In the genomic region with DNA sequence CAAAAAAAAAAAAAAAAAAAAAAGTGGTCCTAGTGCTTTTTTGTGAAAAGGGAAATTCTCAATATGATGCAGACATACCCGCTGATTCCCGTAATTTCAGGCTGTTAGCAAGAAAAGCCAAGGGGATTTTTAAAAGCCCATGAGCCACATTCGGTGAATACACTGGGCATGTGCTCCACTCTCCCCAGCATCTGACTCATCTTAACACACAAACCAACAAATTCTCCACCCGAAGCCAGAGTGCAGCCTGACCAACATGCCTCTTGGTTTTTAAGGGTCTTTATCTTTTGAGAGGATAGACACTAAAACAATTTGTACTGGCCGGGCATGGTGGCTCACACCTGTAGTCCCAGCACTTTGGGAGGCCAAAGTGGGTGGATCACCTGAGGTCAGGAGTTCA, we compare ENCODE assay signal across 15 cellular contexts. TPM values are rescaled to one million over a fixed set of nuclear protein-coding genes. Genes with fewer than 3 reads are reported as not detected.
DNase-seq lines count a peak whose midpoint lies in the region; ATAC-seq and TF ChIP-seq lines count a peak whose summit lies in the region.
"Had no signal": no experiment of that assay in that cellular context is flagged by ENCODE, and none has a peak within 500 bp of the region (broad histone marks: within the 10 kb centered on the region; RNA-seq: fewer than 3 reads in every experiment).

No MANE protein-coding gene starts in this region.

- H3K27me3 ChIP-seq in esophagus muscularis mucosa: peaks cover 0 to 5% (median 0%) of the 10 kb centered on the region in 4 donors
- no peaks in the 10 kb centered on the region for H3K27me3 ChIP-seq in ovary
- H3K27me3 ChIP-seq: transverse colon had no signal

- H3K4me1 ChIP-seq in esophagus muscularis mucosa (peaks cover 0 to 6% (median 5%) of the 10 kb centered on the region in 4 donors), ovary (ENCODE audit: insufficient read depth) (peaks cover 4% of the 10 kb centered on the region)
- H3K4me1 ChIP-seq: lower lobe of right lung had no signal

- intact Hi-C loops in esophagus muscularis mucosa (cut with DNase I) (no loop called here), ovary (cut with DNase I) (no loop called here)

- DNase-seq in activated naive CD8-positive, alpha-beta T cell treated with anti-CD3 and anti-CD28 coated beads, Interleukin-2, amount 50 U/mL, for 24 hours: peak; percentile 25
- DNase-seq in activated naive CD8-positive, alpha-beta T cell treated with anti-CD3 and anti-CD28 coated beads for 36 hours: no peak
- DNase-seq in M059J (ENCODE audit: low read depth) (peak; percentile 72), esophagus muscularis mucosa (ENCODE audit: extremely low spot score) (peak; percentile 19), DMS53 (lab: John Stamatoyannopoulos, UW) (no peak), ovary (no peak), globus pallidus (ENCODE audit: low spot score) (no peak)
- peak; percentile 30 for DNase-seq in stimulated activated naive CD8-positive, alpha-beta T cell treated with anti-CD3 and anti-CD28 coated beads, Interleukin-15, Interleukin-2, amounts not matched to agents 100 U/mL and 50 U/mL, for 24 hours
- DNase-seq: activated gamma-delta T cell treated with Interleukin-2 at 50 U/mL for 16 hours, foreskin fibroblast, lower lobe of right lung, NCI-H1105, nephron progenitor cell, T-helper 9 cell, transverse colon had no signal

- H3K27ac ChIP-seq in esophagus muscularis mucosa (replicated peaks in 1 of 4) (no peak overlapping the region), ovary (no peak overlapping the region)
- H3K27ac ChIP-seq: lower lobe of right lung, transverse colon had no signal

- H3K4me3 ChIP-seq in esophagus muscularis mucosa (no peak overlapping the region), ovary (no peak overlapping the region)
- H3K4me3 ChIP-seq: lower lobe of right lung, transverse colon had no signal

- ATAC-seq in activated naive CD8-positive, alpha-beta T cell treated with anti-CD3 and anti-CD28 coated beads, Interleukin-2, amount 50 U/mL, for 24 hours: peak; percentile 75
- ATAC-seq in stimulated activated naive CD8-positive, alpha-beta T cell treated with anti-CD3 and anti-CD28 coated beads, Interleukin-15, Interleukin-2, amounts not matched to agents 100 U/mL and 50 U/mL, for 24 hours: peak; percentile 78
- ATAC-seq: lower lobe of right lung had no signal

- no peak for TF ChIP-seq CTCF in esophagus muscularis mucosa (IDR thresholded peaks at IDR 0.05)
- TF ChIP-seq CTCF in ovary (IDR thresholded peaks at IDR 0.05): no peak

- WGBS in esophagus muscularis mucosa: 76% methylated on average over 5 of the region's 5 CpGs
- 61 to 84% (median 70%) methylated on average over 5 of the region's 5 CpGs for WGBS in ovary, 3 donors

- H3K27ac Mint-ChIP-seq in activated naive CD8-positive, alpha-beta T cell treated with anti-CD3 and anti-CD28 coated beads, Interleukin-2, amount 50 U/mL, for 24 hours: peak overlapping the region; percentile 77
- H3K27ac Mint-ChIP-seq in activated naive CD8-positive, alpha-beta T cell treated with anti-CD3 and anti-CD28 coated beads for 36 hours: no peak overlapping the region
- H3K27ac Mint-ChIP-seq: nephron progenitor cell had no signal

- H3K27me3 Mint-ChIP-seq in activated naive CD8-positive, alpha-beta T cell treated with anti-CD3 and anti-CD28 coated beads, Interleukin-2, amount 50 U/mL, for 24 hours: no peaks in the 10 kb centered on the region
- no peaks in the 10 kb centered on the region for H3K27me3 Mint-ChIP-seq in activated naive CD8-positive, alpha-beta T cell treated with anti-CD3 and anti-CD28 coated beads for 36 hours

- H3K4me1 Mint-ChIP-seq in activated naive CD8-positive, alpha-beta T cell treated with anti-CD3 and anti-CD28 coated beads, Interleukin-2, amount 50 U/mL, for 24 hours: peaks cover 57% of the 10 kb centered on the region
- H3K4me1 Mint-ChIP-seq in activated naive CD8-positive, alpha-beta T cell treated with anti-CD3 and anti-CD28 coated beads for 36 hours: peaks cover 36% of the 10 kb centered on the region

- H3K36me3 Mint-ChIP-seq in activated naive CD8-positive, alpha-beta T cell treated with anti-CD3 and anti-CD28 coated beads, Interleukin-2, amount 50 U/mL, for 24 hours (ENCODE audit: low read depth): no peaks in the 10 kb centered on the region
- no peaks in the 10 kb centered on the region for H3K36me3 Mint-ChIP-seq in activated naive CD8-positive, alpha-beta T cell treated with anti-CD3 and anti-CD28 coated beads for 36 hours

- TF ChIP-seq EP300 in esophagus muscularis mucosa (IDR thresholded peaks at IDR 0.05) (no peak), ovary (IDR thresholded peaks at IDR 0.05) (no peak)

- H3K4me3 Mint-ChIP-seq in activated naive CD8-positive, alpha-beta T cell treated with anti-CD3 and anti-CD28 coated beads, Interleukin-2, amount 50 U/mL, for 24 hours: no peak overlapping the region
- no peak overlapping the region for H3K4me3 Mint-ChIP-seq in activated naive CD8-positive, alpha-beta T cell treated with anti-CD3 and anti-CD28 coated beads for 36 hours
- H3K4me3 Mint-ChIP-seq: nephron progenitor cell had no signal

- no peaks in the 10 kb centered on the region for H3K9me3 Mint-ChIP-seq in activated naive CD8-positive, alpha-beta T cell treated with anti-CD3 and anti-CD28 coated beads, Interleukin-2, amount 50 U/mL, for 24 hours
- H3K9me3 Mint-ChIP-seq in activated naive CD8-positive, alpha-beta T cell treated with anti-CD3 and anti-CD28 coated beads for 36 hours: no peaks in the 10 kb centered on the region
- H3K9me3 Mint-ChIP-seq: nephron progenitor cell had no signal

- no peak for TF ChIP-seq POLR2A in esophagus muscularis mucosa (IDR thresholded peaks at IDR 0.05; ENCODE audit: low read depth)
- TF ChIP-seq POLR2A in ovary (IDR thresholded peaks at IDR 0.05): no peak

- H3K9me3 ChIP-seq in esophagus muscularis mucosa (no peaks in the 10 kb centered on the region), ovary (no peaks in the 10 kb centered on the region)
- H3K9me3 ChIP-seq: lower lobe of right lung, transverse colon had no signal

- H3K36me3 ChIP-seq in esophagus muscularis mucosa (no peaks in the 10 kb centered on the region), ovary (no peaks in the 10 kb centered on the region)
- H3K36me3 ChIP-seq: lower lobe of right lung, transverse colon had no signal

RNA-seq across cellular contexts. Expression of a gene that starts 45.5 kb away (rescaled TPM):
- total RNA-seq in activated naive CD8-positive, alpha-beta T cell treated with anti-CD3 and anti-CD28 coated beads for 36 hours: 10 to 100 TPM; 45.0 to 46.9 TPM
- 6.8 and 8.9 TPM in 2 replicates for total RNA-seq in M059J (2014; rRNA removed; shearing (Covaris generic))
- total RNA-seq in esophagus muscularis mucosa (1 to 10 TPM; 1.2 to 4.3 (median 1.8) TPM), ovary (10 to 100 TPM in 6 of 7 donors, 1 to 10 TPM in 1; 3.4 to 29.0 (median 22.2) TPM)
- 10 to 100 TPM in 1 of 2 donors, 1 to 10 TPM in 1; 7.3 to 29.4 TPM for polyA plus RNA-seq in ovary

Comparison
In these comparisons a context has a peak if more than half of its experiments do, and no peak if none do; other contexts are left out.
1. DNase-seq: peak in activated naive CD8-positive, alpha-beta T cell treated with anti-CD3 and anti-CD28 coated beads, Interleukin-2, amount 50 U/mL, for 24 hours (single experiment), M059J (single experiment), esophagus muscularis mucosa (single experiment) and stimulated activated naive CD8-positive, alpha-beta T cell treated with anti-CD3 and anti-CD28 coated beads, Interleukin-15, Interleukin-2, amounts not matched to agents 100 U/mL and 50 U/mL, for 24 hours (single experiment); none in activated naive CD8-positive, alpha-beta T cell treated with anti-CD3 and anti-CD28 coated beads for 36 hours (single experiment), DMS53 (single experiment), ovary (0 of 5) and globus pallidus (single experiment).